ENCODE assay signal across 11 cellular contexts in the genomic region with DNA sequence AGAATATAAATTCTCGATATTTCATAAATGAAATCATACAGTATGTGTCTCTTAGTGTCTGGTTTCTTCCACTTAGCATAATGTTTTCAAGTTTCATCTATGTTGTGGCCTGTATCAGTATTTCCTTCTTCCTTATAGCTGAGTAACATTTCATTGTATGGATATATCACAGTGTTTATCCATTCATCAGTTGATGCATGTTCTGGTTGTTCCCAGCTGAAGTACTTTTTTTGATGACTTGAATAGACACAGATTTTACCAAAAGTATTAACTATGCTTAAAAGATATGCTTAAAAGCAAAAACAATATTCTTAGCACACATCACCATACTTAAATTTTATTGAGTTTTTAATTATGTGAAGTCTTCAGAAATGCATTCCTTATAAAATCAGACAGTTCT.
"Had no signal": no experiment of that assay in that cellular context is flagged by ENCODE, and none has a peak within 500 bp of the region (broad histone marks: within the 10 kb centered on the region; RNA-seq: fewer than 3 reads in every experiment).

No MANE protein-coding gene starts in this region.

- H3K4me3 ChIP-seq: heart left ventricle, psoas muscle, right lobe of liver, tibial nerve had no signal

- H3K4me3 Mint-ChIP-seq: stimulated activated effector memory CD8-positive, alpha-beta T cell treated with anti-CD3 and anti-CD28 coated beads, Interleukin-12 subunit alpha, Interleukin-12 subunit beta, amount 100 ng/mL, for 72 hours; T-helper 2 cell treated with Interferon-gamma antibody and Interleukin-4, amounts not matched to agents 5 μg/mL and 100 μg/mL, for 36 hours had no signal

- H3K9me3 Mint-ChIP-seq: stimulated activated effector memory CD8-positive, alpha-beta T cell treated with anti-CD3 and anti-CD28 coated beads, Interleukin-12 subunit alpha, Interleukin-12 subunit beta, amount 100 ng/mL, for 72 hours; T-helper 2 cell treated with Interferon-gamma antibody and Interleukin-4, amounts not matched to agents 5 μg/mL and 100 μg/mL, for 36 hours had no signal

- H3K27me3 ChIP-seq: heart left ventricle, right lobe of liver, tibial nerve had no signal

- H3K27ac Mint-ChIP-seq: stimulated activated effector memory CD8-positive, alpha-beta T cell treated with anti-CD3 and anti-CD28 coated beads, Interleukin-12 subunit alpha, Interleukin-12 subunit beta, amount 100 ng/mL, for 72 hours; T-helper 2 cell treated with Interferon-gamma antibody and Interleukin-4, amounts not matched to agents 5 μg/mL and 100 μg/mL, for 36 hours had no signal

- ATAC-seq: heart left ventricle; left ventricle myocardium superior; psoas muscle; right lobe of liver; stimulated activated effector memory CD8-positive, alpha-beta T cell treated with anti-CD3 and anti-CD28 coated beads, Interleukin-12 subunit alpha, Interleukin-12 subunit beta, amount 100 ng/mL, for 72 hours had no signal

- DNase-seq: activated CD4-positive, CD25-positive, alpha-beta regulatory T cell treated with anti-CD3 and anti-CD28 coated beads, Interleukin-2, amount 50 U/mL, for 72 hours; activated effector memory CD4-positive, alpha-beta T cell treated with Interleukin-2 at 50 U/mL for 16 hours; heart left ventricle; islet precursor cell; left ventricle myocardium superior; occipital lobe; psoas muscle; right lobe of liver had no signal

- H3K9me3 ChIP-seq: heart left ventricle, psoas muscle, right lobe of liver, tibial nerve had no signal

- H3K27ac ChIP-seq: heart left ventricle, psoas muscle, right lobe of liver, tibial nerve had no signal
